In the genomic region with DNA sequence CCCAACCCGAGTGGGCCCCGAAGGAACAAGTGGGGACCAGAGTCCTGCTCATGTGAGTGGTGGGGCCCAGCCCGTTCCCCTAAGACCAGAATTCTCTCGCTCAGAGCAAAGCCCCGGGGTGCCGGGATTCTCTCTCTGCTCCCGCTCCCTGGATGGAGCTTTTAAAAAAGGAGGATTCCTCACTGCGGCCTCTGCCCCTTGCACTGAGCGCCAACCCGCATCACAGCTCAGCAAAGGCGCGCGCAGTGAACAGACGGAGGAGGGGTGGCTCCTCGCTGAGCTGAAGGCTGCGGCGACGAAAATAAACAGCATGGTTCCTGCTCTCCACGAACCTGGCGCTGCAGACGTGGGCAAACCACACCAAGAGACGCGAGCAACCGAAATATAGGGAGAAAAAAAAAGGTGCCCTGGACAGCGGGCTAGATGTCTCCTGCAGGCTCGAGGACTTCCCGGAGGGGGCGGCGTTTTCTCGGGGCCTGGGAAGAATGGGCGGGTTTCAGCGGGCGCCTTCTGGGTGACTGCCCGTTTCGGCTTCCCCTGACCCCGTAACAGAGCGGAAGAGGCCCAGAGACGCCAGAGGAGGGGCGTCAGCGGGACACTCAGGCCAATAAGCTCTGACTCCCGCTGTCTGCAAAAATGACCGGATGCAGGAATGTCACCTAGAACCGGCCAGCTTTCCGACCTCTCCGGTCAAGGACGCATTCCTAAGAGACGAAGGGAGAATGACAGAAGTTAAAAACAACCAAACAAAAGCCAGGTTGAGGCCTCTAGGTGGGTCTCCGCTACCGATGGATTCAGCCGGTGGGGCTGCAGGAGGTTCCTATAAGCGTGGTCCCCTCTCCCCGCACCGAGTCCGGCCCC, we compare ENCODE assay signal across 8 cellular contexts. TPM values are rescaled to one million over a fixed set of nuclear protein-coding genes. Genes with fewer than 3 reads are reported as not detected.
DNase-seq lines count a peak whose midpoint lies in the region; ATAC-seq and TF ChIP-seq lines count a peak whose summit lies in the region.

No MANE protein-coding gene starts in this region.

- H3K4me3 Mint-ChIP-seq in WTC11 = peak overlapping the region; percentile 80

- peak overlapping the region; percentile 94 for H3K27ac Mint-ChIP-seq in WTC11

- peaks cover 10% of the 10 kb centered on the region for H3K4me1 Mint-ChIP-seq in WTC11

- DNase-seq in NCI-H2196 (lab: John Stamatoyannopoulos, UW; ENCODE audit: unreplicated experiment) = peak; percentile 45
- DNase-seq in NCI-H2196 treated with DMSO at 0.1 percent for 48 hours (lab: John Stamatoyannopoulos, UW; ENCODE audit: unreplicated experiment) = no peak
- DNase-seq in WTC11 (ENCODE audit: low spot score) = peak; percentile 72
- DNase-seq in dorsolateral prefrontal cortex = peak in 5 of 10 donors; percentile 34 to 67 (median 54)
- peak; percentile 93 for DNase-seq in left kidney (ENCODE audit: low read depth, low spot score)
- peak; percentile 25 for DNase-seq in stimulated activated CD4-positive, alpha-beta T cell treated with anti-CD3 and anti-CD28 coated beads, Interleukin-4, amount 100 ng/mL, for 1 hour

- POLR2A ChIA-PET in WTC11 (lab: Charles Lee) = interaction anchor here (1.0 to 1.7 kb wide), 4 partner anchors 14 to 199 kb away, joined by 4 to 5 read pairs (median 5); partner anchors contain the start of gene TAF1B

- intact Hi-C loops in dorsolateral prefrontal cortex (cut with DNase I) = loop anchor here in 1 of 2 donors (5.0 to 10.0 kb wide), 2 partner anchors 88 to 405 kb away; partner anchors contain the start of genes GRHL1 and ODC1

- peak; percentile 45 for ATAC-seq in WTC11
- no peak for ATAC-seq in HG02623 (IDR thresholded peaks at IDR 0.05; ENCODE audit: unreplicated experiment)
- no peak for ATAC-seq in HG03442 (IDR thresholded peaks at IDR 0.05; ENCODE audit: unreplicated experiment)

- peaks cover 10% of the 10 kb centered on the region for H3K36me3 Mint-ChIP-seq in WTC11

- CTCF ChIA-PET in WTC11 (lab: Charles Lee) = interaction anchor here (1.0 to 2.2 kb wide), 6 partner anchors 15 to 98 kb away, joined by 3 to 16 read pairs (median 5); no protein-coding TSS in a partner anchor

- no peaks in the 10 kb centered on the region for H3K27me3 ChIP-seq in dorsolateral prefrontal cortex

- H3K9me3 Mint-ChIP-seq in WTC11 = no peaks in the 10 kb centered on the region

- TF ChIP-seq CTCF in WTC11 (IDR thresholded peaks at IDR 0.05) (no peak), dorsolateral prefrontal cortex (IDR thresholded peaks at IDR 0.05 in 54 of 56, conservative IDR thresholded peaks at IDR 0.05 in 2 of 56; ENCODE audit: low read depth in 1 of 56, partially characterized antibody in 56 of 56) (peak in 6 of 56 donors; percentile 7 to 13 (median 9))

- H3K27me3 Mint-ChIP-seq in WTC11 (ENCODE audit: low read depth) = peaks cover 38% of the 10 kb centered on the region

- H3K27ac ChIP-seq in dorsolateral prefrontal cortex = peak overlapping the region; percentile 1 to 94 (median 84)

- peak overlapping the region; percentile 26 to 75 (median 53) for H3K4me3 ChIP-seq in dorsolateral prefrontal cortex

TF ChIP-seq in WTC11, 78 proteins besides CTCF, POLR2A, EP300 and RAD21:
- peak; percentile 43; the same call in 1 of the 2 replicates for TF ChIP-seq FOXP1 (CRISPR knock-in tag; IDR thresholded peaks at IDR 0.05; ENCODE audit: borderline replicate concordance)
- TF ChIP-seq, protein P1, sequence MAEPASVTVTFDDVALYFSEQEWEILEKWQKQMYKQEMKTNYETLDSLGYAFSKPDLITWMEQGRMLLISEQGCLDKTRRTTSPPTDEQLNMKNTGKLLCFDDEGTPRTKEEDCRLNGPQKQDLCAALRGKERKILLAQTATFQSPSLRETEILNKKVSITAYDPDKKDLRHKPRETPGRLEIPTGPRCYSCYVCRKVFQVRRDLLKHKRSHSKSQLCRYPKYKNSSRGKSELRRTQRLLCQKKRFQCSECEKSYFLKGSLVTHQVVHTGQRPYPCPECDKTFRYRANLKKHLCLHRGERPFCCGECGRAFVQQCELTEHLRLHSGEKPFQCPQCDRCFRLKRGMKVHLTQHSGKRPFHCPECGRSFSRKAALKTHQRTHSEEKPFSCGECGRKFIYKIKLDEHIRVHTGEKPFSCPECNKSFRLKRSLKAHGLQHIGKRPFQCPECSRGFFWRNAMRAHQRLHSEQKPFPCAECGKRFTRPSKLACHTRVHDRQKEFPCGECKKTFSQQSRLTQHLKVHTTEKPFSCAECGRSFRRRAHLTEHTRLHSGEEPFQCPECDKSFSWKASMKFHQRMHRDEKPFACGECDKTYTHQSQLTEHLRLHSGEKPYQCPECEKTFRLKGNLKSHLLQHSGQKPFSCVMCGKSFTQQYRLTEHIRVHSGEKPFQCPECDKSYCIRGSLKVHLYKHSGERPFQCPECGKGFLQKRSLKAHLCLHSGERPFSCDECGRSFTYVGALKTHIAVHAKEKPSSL (CRISPR knock-in tag; conservative IDR thresholded peaks at IDR 0.05) = no peak

RNA-seq across cellular contexts. Expression of gene KLF11, which starts 0.8 kb away (rescaled TPM):
- 8.8 to 14.4 TPM (median 13.7 TPM) in 3 replicates for total RNA-seq in WTC11 (2021)
- 10 to 100 TPM in 18 of 120 experiments, 1 to 10 TPM in 102; 3.6 to 15.6 (median 7.4) TPM for total RNA-seq in dorsolateral prefrontal cortex

RNA-seq across cellular contexts. Expression of gene CYS1, which starts 37.7 kb away (rescaled TPM):
- total RNA-seq in WTC11 (2021) (0.85 to 1.2 TPM (median 1.1 TPM) in 3 replicates), dorsolateral prefrontal cortex (10 to 100 TPM in 10 of 120 experiments, 1 to 10 TPM in 110; 2.5 to 12.0 (median 6.1) TPM)
